Comparison of ENCODE assay signal across 27 cellular contexts in the genomic region with DNA sequence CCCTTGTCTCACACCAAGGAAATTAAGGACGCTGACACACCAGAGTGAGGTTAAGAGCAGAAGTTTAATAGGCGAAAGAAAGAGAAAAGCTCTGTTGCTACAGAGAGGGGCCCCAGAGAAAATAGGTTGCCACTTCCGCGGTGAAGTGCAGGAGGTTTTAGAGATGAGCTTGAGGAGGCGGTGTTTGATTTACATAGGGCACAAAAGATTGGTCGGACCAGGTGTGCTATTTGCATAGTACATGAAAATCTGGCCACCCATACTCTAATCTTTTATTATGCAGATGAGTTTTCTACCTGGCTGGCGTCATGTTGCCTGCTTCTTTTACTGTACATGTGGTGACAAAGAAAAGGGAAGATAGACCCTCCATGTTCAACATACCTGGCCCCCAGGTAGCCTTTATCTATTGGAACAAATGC. TPM values are rescaled to one million over a fixed set of nuclear protein-coding genes. Genes with fewer than 3 reads are reported as not detected.
DNase-seq lines count a peak whose midpoint lies in the region; ATAC-seq, FAIRE-seq and TF ChIP-seq lines count a peak whose summit lies in the region.
"Had no signal": no experiment of that assay in that cellular context is flagged by ENCODE, and none has a peak within 500 bp of the region (broad histone marks: within the 10 kb centered on the region; RNA-seq: fewer than 3 reads in every experiment).

No MANE protein-coding gene starts in this region.

- no peaks in the 10 kb centered on the region for H3K27me3 ChIP-seq in astrocyte (ENCODE audit: insufficient read depth, low read length)
- no peaks in the 10 kb centered on the region for H3K27me3 ChIP-seq in iPS-20b (ENCODE audit: insufficient read depth, low read length)
- H3K27me3 ChIP-seq: BLaER1, esophagus squamous epithelium, SJSA1, uterus had no signal

- H3K36me3 ChIP-seq in astrocyte (ENCODE audit: insufficient read depth, low read length) (no peaks in the 10 kb centered on the region), iPS-20b (ENCODE audit: insufficient read depth, low read depth, low read length) (no peaks in the 10 kb centered on the region)
- H3K36me3 ChIP-seq: BLaER1, esophagus squamous epithelium, SJSA1, uterus had no signal

- H3K79me2 ChIP-seq in astrocyte (ENCODE audit: insufficient read depth, low read length) = no peaks in the 10 kb centered on the region

- no peak overlapping the region for H3K27ac Mint-ChIP-seq in astrocyte (ENCODE audit: unreplicated experiment)
- H3K27ac Mint-ChIP-seq: brain, immature natural killer cell had no signal

- peak; percentile 42 for DNase-seq in ELF-1 (ENCODE audit: low read depth, low spot score)
- peak; percentile 62 for DNase-seq in NCI-H1436 (lab: John Stamatoyannopoulos, UW)
- no peak for DNase-seq in astrocyte (ENCODE audit: low read depth)
- no peak for DNase-seq in NK-92 (lab: John Stamatoyannopoulos, UW; ENCODE audit: unreplicated experiment)
- no peak for DNase-seq in pons (ENCODE audit: low spot score)
- DNase-seq: ACHN; activated CD4-positive, alpha-beta T cell treated with anti-CD3 and anti-CD28 coated beads, Interleukin-2, amount 50 U/mL, for 1 hour; activated CD8-positive, alpha-beta memory T cell treated with anti-CD3 and anti-CD28 coated beads, Interleukin-2, amount 50 U/mL, for 4 hours; activated effector memory CD4-positive, alpha-beta T cell treated with Interleukin-2 at 50 U/mL for 16 hours; effector CD8-positive, alpha-beta T cell; esophagus squamous epithelium; immature natural killer cell; mucosa of descending colon; NCI-H1417; NK-92 treated with Interleukin-12 subunit alpha and Interleukin-12 subunit beta, amount 100 ng/mL, for 24 hours; posterior cingulate gyrus; substantia nigra; uterus had no signal

- no peak overlapping the region for H3K4me3 ChIP-seq in astrocyte (ENCODE audit: insufficient read depth, low read depth, low read length)
- H3K4me3 ChIP-seq in iPS-20b (ENCODE audit: low read length) = peak overlapping the region; percentile 26; the same call in 1 of the 2 replicates
- H3K4me3 ChIP-seq: BLaER1, esophagus squamous epithelium, mucosa of descending colon, SJSA1, uterus had no signal

- no peaks in the 10 kb centered on the region for H3K36me3 Mint-ChIP-seq in astrocyte (ENCODE audit: low read depth, unreplicated experiment)
- H3K36me3 Mint-ChIP-seq: immature natural killer cell had no signal

- no peaks in the 10 kb centered on the region for H3K9me3 ChIP-seq in astrocyte (ENCODE audit: insufficient read depth, low read depth, low read length)
- H3K9me3 ChIP-seq in iPS-20b (ENCODE audit: insufficient read depth, low read depth, low read length) = no peaks in the 10 kb centered on the region
- H3K9me3 ChIP-seq: BLaER1, esophagus squamous epithelium, mucosa of descending colon, SJSA1, uterus had no signal

- no peak for TF ChIP-seq CTCF in astrocyte (IDR thresholded peaks at IDR 0.05; ENCODE audit: insufficient read depth, low read depth, low read length)

- no peak for FAIRE-seq in astrocyte (lab: Jason Lieb, UNC)

- peak overlapping the region; percentile 27 for H2AFZ ChIP-seq in astrocyte (ENCODE audit: low read depth, low read length)

- H3K4me2 ChIP-seq in astrocyte (ENCODE audit: low read length) = no peak overlapping the region
- H3K4me2 ChIP-seq: BLaER1 had no signal

- peaks cover 3% of the 10 kb centered on the region for H3K4me1 Mint-ChIP-seq in astrocyte (ENCODE audit: low read depth, unreplicated experiment)
- H3K4me1 Mint-ChIP-seq: immature natural killer cell had no signal

- H3K9me3 Mint-ChIP-seq in astrocyte (ENCODE audit: unreplicated experiment) = no peaks in the 10 kb centered on the region

- no peaks in the 10 kb centered on the region for H3K4me1 ChIP-seq in astrocyte (ENCODE audit: insufficient read depth, low read length)
- H3K4me1 ChIP-seq in iPS-20b (ENCODE audit: insufficient read depth, low read length) = peaks cover 9% of the 10 kb centered on the region; the same call in 1 of the 2 replicates
- H3K4me1 ChIP-seq: BLaER1, esophagus squamous epithelium, SJSA1, uterus had no signal

- H3K27me3 Mint-ChIP-seq in astrocyte (ENCODE audit: low read depth, unreplicated experiment) = no peaks in the 10 kb centered on the region
- H3K27me3 Mint-ChIP-seq: brain had no signal

- no peak overlapping the region for H3K9ac ChIP-seq in astrocyte (ENCODE audit: low read length)
- H3K9ac ChIP-seq in iPS-20b (ENCODE audit: low read depth, low read length) = peak overlapping the region; percentile 55; the same call in 1 of the 2 replicates
- H3K9ac ChIP-seq: BLaER1 had no signal

- no peaks in the 10 kb centered on the region for H4K20me1 ChIP-seq in astrocyte (ENCODE audit: insufficient read depth, low read length)
- H4K20me1 ChIP-seq: BLaER1 had no signal

- ATAC-seq in HG03439 (IDR thresholded peaks at IDR 0.05; ENCODE audit: unreplicated experiment) (no peak), HG02884 (IDR thresholded peaks at IDR 0.05; ENCODE audit: unreplicated experiment) (no peak)
- ATAC-seq: mucosa of descending colon had no signal

- no peak overlapping the region for H3K4me3 Mint-ChIP-seq in astrocyte (ENCODE audit: unreplicated experiment)
- H3K4me3 Mint-ChIP-seq: brain, immature natural killer cell had no signal

- no peak overlapping the region for H3K27ac ChIP-seq in astrocyte (ENCODE audit: low read depth, low read length)
- H3K27ac ChIP-seq in iPS-20b (ENCODE audit: low read length) = peak overlapping the region; percentile 53
- H3K27ac ChIP-seq: BLaER1, esophagus squamous epithelium, SJSA1, uterus had no signal

RNA-seq across cellular contexts. Expression of gene MYF6, which starts 23.3 kb away (rescaled TPM):
- total RNA-seq in astrocyte = not detected in 2 replicates
- total RNA-seq: liver; MCF 10A; mucosa of descending colon; SJSA1; T-helper 1 cell treated with Interleukin-12 subunit alpha and Interleukin-12 subunit beta and Interleukin-4 antibody, amounts not matched to agents 30 ng/mL and 1 ng/mL, for 36 hours; uterus had no signal

RNA-seq across cellular contexts. Expression of gene MYF5, which starts 32.6 kb away (rescaled TPM):
- total RNA-seq in astrocyte = not detected in 2 replicates
- total RNA-seq: esophagus squamous epithelium; liver; MCF 10A; mucosa of descending colon; SJSA1; T-helper 1 cell treated with Interleukin-12 subunit alpha and Interleukin-12 subunit beta and Interleukin-4 antibody, amounts not matched to agents 30 ng/mL and 1 ng/mL, for 36 hours; uterus had no signal

Comparison
In these comparisons a context has a peak if more than half of its experiments do, and no peak if none do; other contexts are left out.
1. DNase-seq: peak in ELF-1 (single experiment) and NCI-H1436 (single experiment); none in astrocyte (single experiment), NK-92 (single experiment) and pons (single experiment).